12 cellular contexts compared by ENCODE assay signal in the genomic region with DNA sequence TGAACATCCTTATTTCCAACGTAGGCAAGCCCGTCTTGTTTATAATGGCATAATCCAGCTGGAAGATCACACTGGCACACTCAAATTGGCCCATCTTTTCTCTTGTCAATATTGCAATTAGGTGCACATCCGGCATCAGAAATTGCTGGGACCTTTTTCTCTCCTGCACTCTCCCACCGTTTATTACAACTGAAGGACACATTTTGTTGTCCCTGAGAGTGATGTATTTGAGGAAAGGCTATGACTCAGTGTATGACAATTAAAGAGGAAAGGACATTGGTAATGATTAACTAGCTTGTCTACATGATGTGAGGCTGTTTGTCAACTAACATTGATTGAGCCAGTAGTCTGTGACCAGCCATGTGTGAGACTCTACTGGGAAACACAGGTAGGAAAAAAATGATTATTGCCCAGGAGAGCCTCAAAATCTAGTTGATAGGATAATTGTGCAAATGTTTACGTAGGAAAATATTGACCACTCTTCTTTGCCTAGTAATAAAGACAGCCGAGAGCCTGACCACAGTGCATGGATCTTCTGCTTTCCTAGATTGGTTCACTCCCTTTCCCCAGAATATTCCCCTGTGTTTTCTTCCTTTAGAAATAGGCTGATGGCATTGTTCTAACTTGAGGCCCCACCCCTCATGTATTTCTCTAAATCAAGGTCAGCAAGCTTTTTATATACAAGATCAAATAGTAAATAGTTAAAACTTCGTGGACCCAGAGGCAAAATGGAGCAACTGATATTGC.
A peak's percentile ranks its signal among the peaks of the same experiment; 100 is the strongest.
DNase-seq lines count a peak whose midpoint lies in the region; ATAC-seq and TF ChIP-seq lines count a peak whose summit lies in the region.
"Had no signal": no experiment of that assay in that cellular context is flagged by ENCODE, and none has a peak within 500 bp of the region (broad histone marks: within the 10 kb centered on the region; RNA-seq: fewer than 3 reads in every experiment).

No MANE protein-coding gene starts in this region.

- H3K4me3 ChIP-seq in mesenchymal stem cell (ENCODE audit: insufficient read depth in 1 of 2, low read depth in 1 of 2, low read length in 2 of 2) (no peak overlapping the region), esophagus muscularis mucosa (peak overlapping the region in 2 of 4 donors; percentile 46 to 60), MG63 (no peak overlapping the region)

- H3K36me3 ChIP-seq in mesenchymal stem cell (ENCODE audit: control insufficient read depth in 1 of 2, insufficient read depth in 2 of 2, low read depth in 1 of 2, low read length in 2 of 2) (no peaks in the 10 kb centered on the region), esophagus muscularis mucosa (no peaks in the 10 kb centered on the region), MG63 (no peaks in the 10 kb centered on the region)

- H3K23ac ChIP-seq in mesenchymal stem cell (ENCODE audit: low read length in 2 of 2) = no peak overlapping the region

- no peak overlapping the region for H3K4ac ChIP-seq in mesenchymal stem cell (ENCODE audit: low read depth in 1 of 2, low read length in 2 of 2)

- H2BK15ac ChIP-seq in mesenchymal stem cell (ENCODE audit: low read depth, poor library complexity, severe bottlenecking) = no peak overlapping the region

- no peaks in the 10 kb centered on the region for H3K79me1 ChIP-seq in mesenchymal stem cell (replicated peaks; ENCODE audit: low read length, poor library complexity, severe bottlenecking)

- H4K91ac ChIP-seq in mesenchymal stem cell (ENCODE audit: low read length) = no peak overlapping the region

- DNase-seq in NCI-H446 treated with DMSO at 0.1 percent for 48 hours (lab: John Stamatoyannopoulos, UW) (peak; percentile 6), NCI-H446 (lab: John Stamatoyannopoulos, UW) (no peak), mesenchymal stem cell (no peak), esophagus muscularis mucosa (ENCODE audit: extremely low spot score) (no peak), MG63 (no peak)
- DNase-seq in stimulated activated CD4-positive, alpha-beta T cell treated with anti-CD3 and anti-CD28 coated beads, Interleukin-4, amount 100 ng/mL, for 4 hours = no peak
- DNase-seq: naive thymus-derived CD8-positive, alpha-beta T cell; NCI-H1436 treated with DMSO at 0.1 percent for 48 hours; stimulated activated CD4-positive, alpha-beta T cell treated with anti-CD3 and anti-CD28 coated beads, Interleukin-2, amount 100 ng/mL, for 48 hours; stimulated activated naive CD8-positive, alpha-beta T cell treated with anti-CD3 and anti-CD28 coated beads, Interleukin-15, amount 100 ng/mL, for 72 hours had no signal

- H4K8ac ChIP-seq in mesenchymal stem cell (ENCODE audit: low read length) = no peak overlapping the region

- peak overlapping the region; percentile 95 for H3K4me2 ChIP-seq in mesenchymal stem cell (ENCODE audit: low read length, poor library complexity, severe bottlenecking)

- H3K18ac ChIP-seq in mesenchymal stem cell (ENCODE audit: low read depth in 1 of 2, low read length in 2 of 2) = no peak overlapping the region

- no peak for ATAC-seq in GM18873 (IDR thresholded peaks at IDR 0.05; ENCODE audit: low FRiP score, unreplicated experiment)
- ATAC-seq: naive thymus-derived CD8-positive, alpha-beta T cell; stimulated activated naive CD8-positive, alpha-beta T cell treated with anti-CD3 and anti-CD28 coated beads, Interleukin-15, amount 100 ng/mL, for 72 hours had no signal

- no peak for TF ChIP-seq EP300 in esophagus muscularis mucosa (IDR thresholded peaks at IDR 0.05)

- no peak overlapping the region for H3K9ac ChIP-seq in mesenchymal stem cell (ENCODE audit: low read length)

- no peak for TF ChIP-seq POLR2A in esophagus muscularis mucosa (IDR thresholded peaks at IDR 0.05; ENCODE audit: low read depth)

- no peak overlapping the region for H2BK5ac ChIP-seq in mesenchymal stem cell (ENCODE audit: low read depth, low read length, poor library complexity, severe bottlenecking)

- H2AK5ac ChIP-seq in mesenchymal stem cell (ENCODE audit: low read length, severe bottlenecking) = no peak overlapping the region

- peak overlapping the region; percentile 12 for H3K27ac ChIP-seq in cingulate gyrus (ENCODE audit: low read depth, low read length)
- no peak overlapping the region for H3K27ac ChIP-seq in mesenchymal stem cell (ENCODE audit: low read length, poor library complexity, severe bottlenecking)
- H3K27ac ChIP-seq in esophagus muscularis mucosa (replicated peaks in 1 of 4) = no peak overlapping the region

- H2BK120ac ChIP-seq in mesenchymal stem cell (ENCODE audit: low read depth, low read length) = no peak overlapping the region

- peaks cover 0 to 22% of the 10 kb centered on the region in 2 experiments for H3K27me3 ChIP-seq in mesenchymal stem cell (ENCODE audit: control insufficient read depth in 1 of 2, insufficient read depth in 1 of 2, low read length in 2 of 2)
- peaks cover 0 to 10% (median 0%) of the 10 kb centered on the region in 4 donors for H3K27me3 ChIP-seq in esophagus muscularis mucosa
- no peaks in the 10 kb centered on the region for H3K27me3 ChIP-seq in MG63

- no peak for TF ChIP-seq CTCF in esophagus muscularis mucosa (IDR thresholded peaks at IDR 0.05)

- H3K14ac ChIP-seq in mesenchymal stem cell (ENCODE audit: low read length in 2 of 2) = no peak overlapping the region

- no peaks in the 10 kb centered on the region for H3K9me3 ChIP-seq in mesenchymal stem cell (ENCODE audit: control insufficient read depth, low read length)
- no peaks in the 10 kb centered on the region for H3K9me3 ChIP-seq in esophagus muscularis mucosa
- no peaks in the 10 kb centered on the region for H3K9me3 ChIP-seq in MG63

- 80% methylated on average over 6 of the region's 7 CpGs for WGBS in mesenchymal stem cell
- 70% methylated on average over 7 of the region's 7 CpGs for WGBS in esophagus muscularis mucosa

- H3K4me1 ChIP-seq in mesenchymal stem cell (ENCODE audit: control insufficient read depth, insufficient read depth, low read depth, low read length) (peaks cover 5% of the 10 kb centered on the region), esophagus muscularis mucosa (peaks cover 6 to 18% (median 11%) of the 10 kb centered on the region in 4 donors)

- intact Hi-C loops in esophagus muscularis mucosa (cut with DNase I) = no loop called here

- no peak overlapping the region for H2BK12ac ChIP-seq in mesenchymal stem cell (ENCODE audit: low read length in 2 of 2)

- H2AFZ ChIP-seq in mesenchymal stem cell (ENCODE audit: low read depth, low read length) = no peak overlapping the region
